Comparison of ENCODE assay signal across 8 cellular contexts in the genomic region with DNA sequence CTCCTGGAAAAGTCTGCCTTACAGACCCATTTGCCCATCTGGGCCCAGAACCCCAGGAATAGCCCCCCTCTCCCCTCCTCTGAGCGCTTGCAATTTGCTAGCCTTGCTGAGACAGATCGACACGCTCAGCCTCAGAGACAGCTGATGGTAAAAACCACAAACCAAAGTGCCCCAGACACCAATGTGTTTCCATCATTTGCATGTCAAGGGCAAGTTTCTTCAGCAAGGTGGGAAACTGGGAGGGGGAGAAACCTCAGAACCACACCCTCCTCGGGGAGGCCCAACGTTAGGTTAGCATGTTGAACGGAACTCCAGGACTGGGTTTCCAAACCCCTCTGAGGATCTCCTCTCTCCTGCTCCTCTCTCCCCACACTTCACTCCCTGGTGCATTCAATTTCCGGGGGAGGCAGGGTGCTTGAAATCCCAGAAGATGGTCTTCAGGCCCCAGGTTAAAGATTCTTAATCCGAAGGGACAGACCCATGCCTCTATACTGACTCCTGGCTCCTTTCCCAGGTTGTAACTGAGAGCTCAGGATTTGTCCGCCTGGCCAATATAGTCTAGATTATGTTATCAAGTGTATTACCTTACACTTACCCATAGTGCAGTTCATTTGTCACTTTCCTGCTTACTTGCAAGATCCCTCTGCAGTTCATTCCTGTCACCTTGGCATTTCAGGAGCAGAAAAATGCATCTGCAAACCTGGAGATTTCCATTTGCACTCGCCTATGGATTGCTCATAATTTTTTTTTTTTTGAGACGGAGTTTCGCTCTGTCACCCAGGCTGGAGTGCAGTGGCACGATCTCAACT. TPM values are rescaled to one million over a fixed set of nuclear protein-coding genes. Genes with fewer than 3 reads are reported as not detected.
DNase-seq lines count a peak whose midpoint lies in the region; TF ChIP-seq lines count a peak whose summit lies in the region.

No MANE protein-coding gene starts in this region.

- WGBS in mesodermal cell (ENCODE audit: insufficient coverage in 2 of 2), 2 experiments, result 41 to 55% methylated on average over 9 to 10 of the region's 13 CpGs
- WGBS in tibial nerve, 2 donors, result 70 to 72% methylated on average over 11 to 13 of the region's 13 CpGs

- DNase-seq in GM20000 (ENCODE audit: low spot score), result peak; percentile 77
- DNase-seq in activated CD8-positive, alpha-beta memory T cell treated with anti-CD3 and anti-CD28 coated beads, Interleukin-2, amount 50 U/mL, for 4 hours, result peak; percentile 36
- no peak for DNase-seq in tibial nerve (ENCODE audit: low spot score in 2 of 2)
- no peak for DNase-seq in NCI-H2227 treated with DMSO at 0.1 percent for 48 hours (lab: John Stamatoyannopoulos, UW)
- DNase-seq in foreskin melanocyte, result no peak

- no peak for TF ChIP-seq POLR2A in tibial nerve (IDR thresholded peaks at IDR 0.05)

- peaks cover 40% of the 10 kb centered on the region for H3K4me1 ChIP-seq in ES-I3 (ENCODE audit: insufficient read depth, low read length)
- H3K4me1 ChIP-seq in mesodermal cell (ENCODE audit: control insufficient read depth, insufficient read depth, low read length, poor library complexity, severe bottlenecking), result peaks cover 30% of the 10 kb centered on the region
- peaks cover 3 to 42% (median 18%) of the 10 kb centered on the region in 4 donors for H3K4me1 ChIP-seq in tibial nerve

- TF ChIP-seq CTCF in GM20000 (IDR thresholded peaks at IDR 0.05; ENCODE audit: extremely low read depth, missing control alignments) (no peak), tibial nerve (IDR thresholded peaks at IDR 0.05) (no peak)

- TF ChIP-seq EP300 in Ishikawa (IDR thresholded peaks at IDR 0.05; ENCODE audit: borderline replicate concordance), result no peak
- TF ChIP-seq EP300 in tibial nerve (IDR thresholded peaks at IDR 0.05), result no peak

- peak overlapping the region; percentile 76; the same call in 1 of the 2 replicates for H3K9ac ChIP-seq in ES-I3 (ENCODE audit: low read depth, low read length)

- H3K27me3 ChIP-seq in tibial nerve, result no peaks in the 10 kb centered on the region

- H3K9me3 ChIP-seq in ES-I3 (ENCODE audit: control insufficient read depth, insufficient read depth, low read length), result no peaks in the 10 kb centered on the region
- H3K9me3 ChIP-seq in mesodermal cell (ENCODE audit: control insufficient read depth, low read length), result no peaks in the 10 kb centered on the region
- H3K9me3 ChIP-seq in tibial nerve, result no peaks in the 10 kb centered on the region

- no peak overlapping the region for H3K4me3 ChIP-seq in mesodermal cell (ENCODE audit: extremely low read depth, insufficient read depth, low read length, poor library complexity, severe bottlenecking)
- H3K4me3 ChIP-seq in tibial nerve, result no peak overlapping the region

- H3K36me3 ChIP-seq in ES-I3 (ENCODE audit: insufficient read depth, low read length) (no peaks in the 10 kb centered on the region), mesodermal cell (ENCODE audit: control insufficient read depth, insufficient read depth, low read length) (no peaks in the 10 kb centered on the region), tibial nerve (no peaks in the 10 kb centered on the region)

- TF ChIP-seq RAD21 in Ishikawa (IDR thresholded peaks at IDR 0.05; ENCODE audit: low read depth), result no peak

- H3K27ac ChIP-seq in mesodermal cell (ENCODE audit: low read depth, low read length, severe bottlenecking) (peak overlapping the region; percentile 10), tibial nerve (no peak overlapping the region)

TF ChIP-seq in Ishikawa, 13 proteins besides CTCF, POLR2A, EP300 and RAD21:
- TF ChIP-seq ZBTB7A (IDR thresholded peaks at IDR 0.05; ENCODE audit: low read depth) (peak; percentile 13; the same call in 1 of the 2 replicates), EGR1 (IDR thresholded peaks at IDR 0.05) (no peak)

RNA-seq across cellular contexts. Expression of a gene that starts 1.3 kb away (rescaled TPM):
- polyA plus RNA-seq in mesodermal cell (2013, experiment 1 of 2), result 17.0 TPM
- polyA plus RNA-seq in mesodermal cell (2013, experiment 2 of 2), result 17.3 TPM
- total RNA-seq in tibial nerve, result 10 to 100 TPM; 32.1 to 55.5 (median 38.8) TPM

RNA-seq across cellular contexts. Expression of a gene that starts 31.5 kb away (rescaled TPM):
- polyA plus RNA-seq in mesodermal cell (2013, experiment 1 of 2), result 80.2 TPM
- 79.5 TPM for polyA plus RNA-seq in mesodermal cell (2013, experiment 2 of 2)
- total RNA-seq in tibial nerve, result 10 to 100 TPM; 42.3 to 66.0 (median 48.3) TPM

RNA-seq across cellular contexts. Expression of a gene that starts 50.5 kb away (rescaled TPM):
- 134 TPM for polyA plus RNA-seq in mesodermal cell (2013, experiment 1 of 2)
- polyA plus RNA-seq in mesodermal cell (2013, experiment 2 of 2), result 130 TPM
- 100 to 1,000 TPM in 3 of 4 donors, 10 to 100 TPM in 1; 92.4 to 173 (median 143) TPM for total RNA-seq in tibial nerve

Comparison
In these comparisons a context has a peak if more than half of its experiments do, and no peak if none do; other contexts are left out.
1. DNase-seq: peak in GM20000 (single experiment) and activated CD8-positive, alpha-beta memory T cell treated with anti-CD3 and anti-CD28 coated beads, Interleukin-2, amount 50 U/mL, for 4 hours (single experiment); none in tibial nerve (0 of 2), NCI-H2227 treated with DMSO at 0.1 percent for 48 hours (single experiment) and foreskin melanocyte (single experiment).